8 cellular contexts compared by ENCODE assay signal in the genomic region with DNA sequence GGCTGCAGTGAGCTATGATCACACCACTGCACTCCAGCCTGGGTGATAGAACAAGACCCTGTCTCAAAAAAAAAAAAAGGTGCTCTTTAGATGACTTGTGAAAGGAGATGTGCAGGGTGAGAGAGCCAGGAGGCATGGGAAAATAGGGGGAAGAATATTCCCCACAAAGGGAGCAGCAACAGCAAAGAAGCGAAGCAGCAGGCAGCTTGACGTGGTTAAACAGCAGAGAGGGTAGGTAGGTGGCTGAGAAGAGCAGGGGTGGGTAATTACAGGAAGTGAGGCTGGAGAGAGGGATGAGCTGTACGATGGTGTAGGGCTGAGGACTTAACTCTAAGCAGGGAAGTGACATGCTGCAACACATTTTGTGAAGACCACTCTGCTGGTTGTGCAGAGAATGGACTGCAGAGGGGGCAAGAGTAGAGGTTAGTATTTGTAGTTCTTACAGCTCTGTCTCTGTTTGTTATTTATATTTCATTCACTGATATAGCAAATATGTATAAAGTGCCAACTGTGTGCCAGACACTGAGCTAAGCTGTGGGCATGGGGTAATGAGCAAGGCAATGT. TPM values are rescaled to one million over a fixed set of nuclear protein-coding genes. Genes with fewer than 3 reads are reported as not detected.
DNase-seq lines count a peak whose midpoint lies in the region; ATAC-seq, FAIRE-seq and TF ChIP-seq lines count a peak whose summit lies in the region.

No MANE protein-coding gene starts in this region.

- RAD21 ChIA-PET in GM12878 (lab: Charles Lee; ENCODE audit: unreplicated experiment): interaction anchor here (0.7 to 11.5 kb wide), 18 partner anchors 10 to 597 kb away, joined by 3 to 309 read pairs (median 4); a partner anchor contains a TSS

- peaks cover 15% of the 10 kb centered on the region for H3K4me1 ChIP-seq in GM12878 (ENCODE audit: control insufficient read depth, insufficient read depth, low read length)
- H3K4me1 ChIP-seq in left lung: peaks cover 16 to 38% of the 10 kb centered on the region in 2 donors
- peaks cover 0 to 24% (median 12%) of the 10 kb centered on the region in 4 donors for H3K4me1 ChIP-seq in tibial artery

- no peak for TF ChIP-seq EP300 in GM12878 (IDR thresholded peaks at IDR 0.05; ENCODE audit: borderline replicate concordance in 1 of 2, control insufficient read depth in 1 of 2, low read depth in 2 of 2, low read length in 2 of 2)

- peak overlapping the region; percentile 100 for H3K4me2 ChIP-seq in GM12878 (ENCODE audit: control insufficient read depth, insufficient read depth)

- DNase-seq in activated T-cell treated with anti-CD3 and anti-CD28 coated beads for 1 hour (ENCODE audit: low read depth): peak; percentile 11
- DNase-seq in activated T-cell treated with anti-CD3 and anti-CD28 coated beads for 4 hours: no peak
- DNase-seq in RPMI7951 (ENCODE audit: low read depth): peak; percentile 56
- DNase-seq in GM12878 (ENCODE audit: low read depth, low spot score): no peak
- no peak for DNase-seq in left lung
- no peak for DNase-seq in tibial artery
- DNase-seq in NCI-H187 treated with DMSO at 0.1 percent for 48 hours (lab: John Stamatoyannopoulos, UW): no peak

- in situ Hi-C loops in GM12878 (cut with MboI): loop anchor here (5.0 kb wide), 1 partner anchor 140 kb away; no protein-coding TSS in a partner anchor

- ATAC-seq in HG03175 (IDR thresholded peaks at IDR 0.05; ENCODE audit: unreplicated experiment) (peak; percentile 34), GM12878 (peak; percentile 67), left lung (peak; percentile 5)

- H3K27me3 ChIP-seq in GM12878 (replicated peaks in 1 of 2; ENCODE audit: control insufficient read depth in 2 of 2, insufficient read depth in 2 of 2, low read length in 1 of 2): no peaks in the 10 kb centered on the region
- H3K27me3 ChIP-seq in left lung: no peaks in the 10 kb centered on the region
- no peaks in the 10 kb centered on the region for H3K27me3 ChIP-seq in tibial artery

- peak; percentile 74 for TF ChIP-seq RAD21 in GM12878 (IDR thresholded peaks at IDR 0.05; ENCODE audit: insufficient read depth, low read depth, low read length)

- H3K36me3 ChIP-seq in GM12878 (ENCODE audit: control insufficient read depth in 2 of 2, insufficient read depth in 2 of 2, low read length in 1 of 2) (peaks cover 5 to 8% of the 10 kb centered on the region in 2 experiments; a peak in 2 of 4 replicates), left lung (peaks cover 0 to 23% of the 10 kb centered on the region in 2 donors), tibial artery (peaks cover 0 to 18% (median 5%) of the 10 kb centered on the region in 3 donors)

- H2AFZ ChIP-seq in GM12878 (ENCODE audit: control insufficient read depth, low read depth, low read length): no peak overlapping the region

- H3K4me3 ChIP-seq in GM12878 (peak overlapping the region; percentile 99), left lung (peak overlapping the region in 1 of 2 donors; percentile 98), tibial artery (peak overlapping the region; percentile 84 to 94)

- SMC1A ChIA-PET in GM12878 (lab: Charles Lee; ENCODE audit: uncharacterized antibody, unreplicated experiment): interaction anchor here (0.7 to 8.5 kb wide), 23 partner anchors 9 to 679 kb away, joined by 3 to 263 read pairs (median 5); a partner anchor contains a TSS

- POLR2A ChIA-PET in GM12878 (lab: Charles Lee): interaction anchor here (0.6 to 3.6 kb wide), 6 partner anchors 53 to 207 kb away, joined by 3 to 26 read pairs (median 4); no protein-coding TSS in a partner anchor

- peaks cover 28% of the 10 kb centered on the region for H3K79me2 ChIP-seq in GM12878 (ENCODE audit: control insufficient read depth, insufficient read depth, low read length)

- peak; percentile 74 for FAIRE-seq in GM12878 (lab: Jason Lieb, UNC)

- H3K27ac ChIP-seq in GM12878 (ENCODE audit: control insufficient read depth, insufficient read depth) (no peak overlapping the region; the same call in 1 of the 2 replicates), left lung (no peak overlapping the region), tibial artery (no peak overlapping the region)

- BruUV-seq in GM12878 (replicated peaks; lab: Mats Ljungman, UMichigan): no TSS peak

- 30% methylated on average over 3 of the region's 3 CpGs for WGBS in GM12878 (ENCODE audit: insufficient coverage, insufficient replicate concordance, low lambda C conversion rate, missing lambda C conversion rate)

- intact Hi-C loops in GM12878 (cut with micrococcal nuclease; ENCODE audit: unreplicated experiment): loop anchor here (1.0 to 5.0 kb wide), 4 partner anchors 53 to 300 kb away; a partner anchor contains a TSS
- intact Hi-C loops in left lung (cut with DNase I): no loop called here
- intact Hi-C loops in tibial artery (cut with DNase I; ENCODE audit: low total_unique reads): no loop called here

- TF ChIP-seq CTCF in GM12878 (IDR thresholded peaks at IDR 0.05 in 2 of 3, conservative IDR thresholded peaks at IDR 0.05 in 1 of 3; ENCODE audit: control insufficient read depth in 2 of 3, extremely low read depth in 1 of 3, insufficient read depth in 1 of 3, low read depth in 3 of 3, low read length in 3 of 3) (peak; percentile 65 to 78 (median 69)), left lung (IDR thresholded peaks at IDR 0.05) (peak in 1 of 2 donors; percentile 10), tibial artery (IDR thresholded peaks at IDR 0.05) (peak; percentile 21 to 25)

- no peaks in the 10 kb centered on the region for H4K20me1 ChIP-seq in GM12878 (ENCODE audit: control insufficient read depth, insufficient read depth)

- CTCF ChIA-PET in GM12878 (lab: Yijun Ruan, JAX): interaction anchor here (0.6 to 11.8 kb wide), 46 partner anchors 9 to 739 kb away, joined by 3 to 422 read pairs (median 4); a partner anchor contains a TSS

- H3K9me3 ChIP-seq in GM12878 (replicated peaks; ENCODE audit: control insufficient read depth, insufficient read depth, low read length): no peaks in the 10 kb centered on the region
- H3K9me3 ChIP-seq in left lung: no peaks in the 10 kb centered on the region
- no peaks in the 10 kb centered on the region for H3K9me3 ChIP-seq in tibial artery

- TF ChIP-seq POLR2A in GM12878 (IDR thresholded peaks at IDR 0.05; ENCODE audit: low read depth, low read length): no peak

- H3K9ac ChIP-seq in GM12878 (ENCODE audit: control insufficient read depth, insufficient read depth, low read length): peak overlapping the region; percentile 77; the same call in 1 of the 2 replicates

TF ChIP-seq in GM12878, 131 proteins besides CTCF, POLR2A, EP300 and RAD21 (continues in another document):
- TF ChIP-seq YY1 (IDR thresholded peaks at IDR 0.05; ENCODE audit: low read depth, low read length) (0 out of 2 replicates have a peak, but pooled peaks have one; percentile 12), SMC3 (IDR thresholded peaks at IDR 0.05; ENCODE audit: borderline replicate concordance, low read length) (peak; percentile 64; the same call in 1 of the 2 replicates), SMAD5 (IDR thresholded peaks at IDR 0.05; ENCODE audit: low read depth) (no peak), MYC (IDR thresholded peaks at IDR 0.05; ENCODE audit: insufficient read depth, insufficient read length, insufficient replicate concordance, low read length, severe bottlenecking) (no peak), IKZF2 (IDR thresholded peaks at IDR 0.05) (no peak), CREB1 (IDR thresholded peaks at IDR 0.05; ENCODE audit: low read depth) (no peak), CHD1 (IDR thresholded peaks at IDR 0.05; ENCODE audit: low read depth, low read length) (no peak)

RNA-seq across cellular contexts. Expression of a gene that starts 1.6 kb away (rescaled TPM):
- total RNA-seq in RPMI7951 (2014; rRNA removed; shearing (Covaris generic)): 13.3 and 14.9 TPM in 2 replicates
- 19.6 and 23.1 TPM in 2 replicates for total RNA-seq in GM12878 (2013; cell fraction: nucleolus; rRNA removed)
- total RNA-seq in GM12878 (2014; rRNA removed) (21.9 and 23.4 TPM in 2 replicates), GM12878 (2014; rRNA removed; fragmentation: Illumina TruSeq; extraction: Trizol) (16.0 and 19.2 TPM in 2 replicates), GM12878 (2021) (20.4 and 21.6 TPM in 2 replicates), left lung (10 to 100 TPM; 19.0 to 27.1 TPM)
- polyA plus RNA-seq in GM12878 (2011; ENCODE audit: low read depth): 12.0 TPM
- polyA plus RNA-seq in GM12878 (2011; rRNA removed) (19.6 and 27.8 TPM in 2 replicates), GM12878 (2014; fragmentation: Illumina TruSeq; extraction: Trizol) (16.6 and 30.0 TPM in 2 replicates), GM12878 (2014; fragmentation: Nextera tagmentation; extraction: Ambion mirVana) (1 to 10 TPM; 1.5 to 5.0 TPM), GM12878 (2014; rRNA removed) (12.2 and 16.2 TPM in 2 replicates), GM12878 (2016; fragmentation: Nextera tagmentation; extraction: Ambion mirVana) (10 to 100 TPM; 12.5 to 12.8 TPM)
- 15.1 and 17.3 TPM in 2 replicates for polyA plus RNA-seq in GM12878 (2011; cell fraction: cytosol; rRNA removed)
- polyA plus RNA-seq in GM12878 (2011; cell fraction: nucleus; rRNA removed): 30.1 and 30.5 TPM in 2 replicates
- polyA plus RNA-seq in GM12878 (2012): 5.9 and 8.1 TPM in 2 replicates
- 16.6 and 21.1 TPM in 2 replicates for polyA minus RNA-seq in GM12878 (2011; rRNA and poly(A)+ RNA removed)
- 6.9 and 13.8 TPM in 2 replicates for polyA minus RNA-seq in GM12878 (2011; cell fraction: cytosol; rRNA and poly(A)+ RNA removed)
- polyA minus RNA-seq in GM12878 (2011; cell fraction: nucleus; rRNA and poly(A)+ RNA removed): 10.5 and 20.1 TPM in 2 replicates

RNA-seq across cellular contexts. Expression of a gene that starts 42.3 kb away (rescaled TPM):
- total RNA-seq in RPMI7951 (2014; rRNA removed; shearing (Covaris generic)): 35.8 and 37.6 TPM in 2 replicates
- total RNA-seq in GM12878 (2013; cell fraction: nucleolus; rRNA removed): 44.3 and 47.8 TPM in 2 replicates
- 18.1 and 19.8 TPM in 2 replicates for total RNA-seq in GM12878 (2014; rRNA removed)
- 17.1 and 17.5 TPM in 2 replicates for total RNA-seq in GM12878 (2014; rRNA removed; fragmentation: Illumina TruSeq; extraction: Trizol)
- total RNA-seq in GM12878 (2021): 13.7 and 14.0 TPM in 2 replicates
- 4.9 TPM for polyA plus RNA-seq in GM12878 (2011; ENCODE audit: low read depth)
- 29.2 and 39.7 TPM in 2 replicates for polyA plus RNA-seq in GM12878 (2011; rRNA removed)
- polyA plus RNA-seq in GM12878 (2011; cell fraction: cytosol; rRNA removed): 14.1 and 15.4 TPM in 2 replicates
- polyA plus RNA-seq in GM12878 (2011; cell fraction: nucleus; rRNA removed): 15.4 and 16.7 TPM in 2 replicates
- polyA plus RNA-seq in GM12878 (2012): 8.8 and 11.9 TPM in 2 replicates
- polyA plus RNA-seq in GM12878 (2014; fragmentation: Illumina TruSeq; extraction: Trizol): 13.8 and 17.0 TPM in 2 replicates
- polyA plus RNA-seq in GM12878 (2014; fragmentation: Nextera tagmentation; extraction: Ambion mirVana): 10 to 100 TPM; 11.5 to 15.7 TPM
- polyA plus RNA-seq in GM12878 (2014; rRNA removed): 13.1 and 14.1 TPM in 2 replicates
- 10 to 100 TPM; 15.4 to 16.8 TPM for polyA plus RNA-seq in GM12878 (2016; fragmentation: Nextera tagmentation; extraction: Ambion mirVana)
- polyA minus RNA-seq in GM12878 (2011; rRNA and poly(A)+ RNA removed): 15.5 and 19.2 TPM in 2 replicates
- 12.8 and 13.5 TPM in 2 replicates for polyA minus RNA-seq in GM12878 (2011; cell fraction: cytosol; rRNA and poly(A)+ RNA removed)
- 14.3 and 26.3 TPM in 2 replicates for polyA minus RNA-seq in GM12878 (2011; cell fraction: nucleus; rRNA and poly(A)+ RNA removed)
- total RNA-seq in left lung: 10 to 100 TPM; 22.2 to 28.7 TPM

Comparison
In these comparisons a context has a peak if more than half of its experiments do, and no peak if none do; other contexts are left out.
1. DNase-seq: peak in activated T-cell treated with anti-CD3 and anti-CD28 coated beads for 1 hour (single experiment) and RPMI7951 (single experiment); none in activated T-cell treated with anti-CD3 and anti-CD28 coated beads for 4 hours (single experiment), GM12878 (single experiment), left lung (0 of 2), tibial artery (0 of 2) and NCI-H187 treated with DMSO at 0.1 percent for 48 hours (single experiment).
2. ATAC-seq: peak in every context shown above with its lines; median percentile 67 in GM12878; 34 in HG03175; 5 in left lung.